Comparison of ENCODE assay signal across 11 cellular contexts in the genomic region with DNA sequence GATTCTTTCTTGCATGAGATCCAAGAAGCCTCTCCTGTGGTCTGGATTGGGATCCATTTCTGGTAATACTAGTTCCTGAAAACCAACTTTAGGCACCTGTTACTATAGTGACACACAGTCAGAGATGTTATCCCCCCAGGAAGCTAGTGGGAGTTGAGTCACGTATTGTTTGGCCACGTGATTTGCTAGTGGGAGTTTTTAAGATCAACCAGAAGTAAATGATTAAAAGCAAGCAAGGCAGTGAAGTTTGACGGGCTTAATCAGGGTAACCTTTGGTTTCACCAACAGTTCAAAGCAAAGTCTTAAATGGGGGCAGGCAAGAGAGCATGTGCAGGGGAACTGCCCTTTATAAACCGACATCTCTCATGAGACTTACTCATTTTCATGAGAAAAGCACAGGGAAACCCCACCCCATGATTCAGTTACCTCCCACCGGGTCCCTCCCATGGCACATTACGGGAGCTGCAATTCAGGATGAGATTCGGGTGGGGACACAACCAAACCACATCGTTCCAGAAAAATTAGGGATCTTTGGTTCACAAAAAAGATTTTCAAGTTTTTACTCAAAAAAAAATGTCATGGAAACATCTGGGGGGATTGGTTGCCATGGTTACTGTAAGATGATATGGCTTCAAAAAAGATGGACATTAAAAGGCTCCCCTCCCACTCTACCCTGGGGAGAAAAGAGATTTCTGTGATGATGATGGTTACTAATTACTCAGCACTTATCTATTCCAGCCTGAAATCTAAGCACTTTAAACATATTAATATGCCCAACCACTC.
DNase-seq lines count a peak whose midpoint lies in the region; ATAC-seq and TF ChIP-seq lines count a peak whose summit lies in the region.
"Had no signal": no experiment of that assay in that cellular context is flagged by ENCODE, and none has a peak within 500 bp of the region (broad histone marks: within the 10 kb centered on the region; RNA-seq: fewer than 3 reads in every experiment).

No MANE protein-coding gene starts in this region.

- no peak overlapping the region for H3K4me3 Mint-ChIP-seq in osteocyte (ENCODE audit: unreplicated experiment)

- peaks cover 20% of the 10 kb centered on the region for H3K4me1 ChIP-seq in BLaER1
- H3K4me1 ChIP-seq: ascending aorta had no signal

- H3K4me2 ChIP-seq in BLaER1: peak overlapping the region; percentile 55

- DNase-seq in astrocyte of the spinal cord (ENCODE audit: low read depth, low spot score): peak; percentile 42
- DNase-seq in HT-29 (ENCODE audit: low spot score): no peak
- DNase-seq in hepatic stellate cell (ENCODE audit: low spot score): no peak
- no peak for DNase-seq in activated CD8-positive, alpha-beta memory T cell treated with anti-CD3 and anti-CD28 coated beads, Interleukin-2, amount 50 U/mL, for 4 hours
- DNase-seq in osteocyte (ENCODE audit: extremely low spot score, unreplicated experiment): no peak
- DNase-seq: stimulated activated CD4-positive, alpha-beta T cell treated with anti-CD3 and anti-CD28 coated beads, Interleukin-2, amount 100 ng/mL, for 24 hours; SW 1271 had no signal

- peak; percentile 70 for ATAC-seq in GM19023 (IDR thresholded peaks at IDR 0.05; ENCODE audit: unreplicated experiment)
- ATAC-seq in HG03108 (IDR thresholded peaks at IDR 0.05; ENCODE audit: unreplicated experiment): peak; percentile 77

- no peak overlapping the region for H3K27ac ChIP-seq in BLaER1
- H3K27ac ChIP-seq: ascending aorta had no signal

- no peaks in the 10 kb centered on the region for H3K27me3 Mint-ChIP-seq in osteocyte (ENCODE audit: unreplicated experiment)

- in situ Hi-C loops in astrocyte of the spinal cord (cut with HindIII; ENCODE audit: low sequenced_read_pairs): no loop called here

- no peaks in the 10 kb centered on the region for H3K27me3 ChIP-seq in BLaER1
- H3K27me3 ChIP-seq: ascending aorta had no signal

- no peaks in the 10 kb centered on the region for H3K4me1 Mint-ChIP-seq in osteocyte (ENCODE audit: unreplicated experiment)

- H3K9ac ChIP-seq in BLaER1: no peak overlapping the region

- H3K27ac Mint-ChIP-seq in osteocyte (ENCODE audit: unreplicated experiment): no peak overlapping the region

- no peak overlapping the region for H3K4me3 ChIP-seq in BLaER1
- no peak overlapping the region for H3K4me3 ChIP-seq in astrocyte of the spinal cord (ENCODE audit: low read depth, low read length)
- H3K4me3 ChIP-seq: ascending aorta had no signal

- H3K9me3 ChIP-seq in BLaER1: no peaks in the 10 kb centered on the region
- H3K9me3 ChIP-seq: ascending aorta had no signal

- TF ChIP-seq CTCF in astrocyte of the spinal cord (IDR thresholded peaks at IDR 0.05; ENCODE audit: low read depth, low read length): no peak
- no peak for TF ChIP-seq CTCF in osteocyte (IDR thresholded peaks at IDR 0.05)

- peaks cover 48% of the 10 kb centered on the region for H3K9me3 Mint-ChIP-seq in osteocyte (ENCODE audit: unreplicated experiment)

- no peaks in the 10 kb centered on the region for H4K20me1 ChIP-seq in BLaER1

- no peaks in the 10 kb centered on the region for H3K36me3 Mint-ChIP-seq in osteocyte (ENCODE audit: unreplicated experiment)

- H3K36me3 ChIP-seq in BLaER1: no peaks in the 10 kb centered on the region
- H3K36me3 ChIP-seq: ascending aorta had no signal
